In genomic region chr3:16130066-16130465, GRCh38 we compare ENCODE assay signal across 11 cellular contexts. TPM values are rescaled to one million over a fixed set of nuclear protein-coding genes. Genes with fewer than 3 reads are reported as not detected.
DNase-seq lines count a peak whose midpoint lies in the region; ATAC-seq and TF ChIP-seq lines count a peak whose summit lies in the region.
"Had no signal": no experiment of that assay in that cellular context is flagged by ENCODE, and none has a peak within 500 bp of the region (broad histone marks: within the 10 kb centered on the region; RNA-seq: fewer than 3 reads in every experiment).

No MANE protein-coding gene starts in this region.

- peaks cover 77% of the 10 kb centered on the region for H3K4me1 ChIP-seq in adipocyte (ENCODE audit: control insufficient read depth, insufficient read depth, low read length)
- H3K4me1 ChIP-seq in gastrocnemius medialis = peaks cover 47 to 56% of the 10 kb centered on the region in 2 donors
- no peaks in the 10 kb centered on the region for H3K4me1 ChIP-seq in A673 (ENCODE audit: insufficient read depth, low read length, poor library complexity, severe bottlenecking)
- H3K4me1 ChIP-seq: pancreas had no signal

- intact Hi-C loops in gastrocnemius medialis (cut with DNase I; ENCODE audit: low total_unique reads) = loop anchor here (5.0 kb wide), 1 partner anchor 68 kb away; no protein-coding TSS in a partner anchor
- intact Hi-C loops in A673 (cut with micrococcal nuclease; ENCODE audit: unreplicated experiment) = no loop called here

- H3K9me3 ChIP-seq in adipocyte (ENCODE audit: control insufficient read depth, low read length) (peaks cover 6% of the 10 kb centered on the region), gastrocnemius medialis (no peaks in the 10 kb centered on the region), A673 (ENCODE audit: low read depth, low read length, poor library complexity, severe bottlenecking) (no peaks in the 10 kb centered on the region)
- H3K9me3 ChIP-seq: pancreas had no signal

- no TSS peak for BruUV-seq in A673 (replicated peaks; lab: Mats Ljungman, UMichigan)

- H3K27me3 ChIP-seq in adipocyte (replicated peaks; ENCODE audit: control insufficient read depth, insufficient read depth, low read length) (no peaks in the 10 kb centered on the region), gastrocnemius medialis (no peaks in the 10 kb centered on the region), A673 (replicated peaks; ENCODE audit: insufficient read depth, low read depth, low read length, poor library complexity) (no peaks in the 10 kb centered on the region)
- H3K27me3 ChIP-seq: pancreas had no signal

- POLR2A ChIA-PET in A673 (lab: Charles Lee; ENCODE audit: low non-redundant PET) = no interaction called here

- no peak for TF ChIP-seq POLR2A in gastrocnemius medialis (IDR thresholded peaks at IDR 0.05)

- H3K27ac ChIP-seq in gastrocnemius medialis = peak overlapping the region; percentile 27 to 64 (median 46)
- H3K27ac ChIP-seq in A673 (ENCODE audit: low read depth, low read length, poor library complexity, severe bottlenecking) = no peak overlapping the region
- H3K27ac ChIP-seq: pancreas had no signal

- DNase-seq in EH (ENCODE audit: low read depth) = peak; percentile 97
- DNase-seq in adipocyte (ENCODE audit: low read depth) = peak; percentile 75
- DNase-seq in fibroblast of villous mesenchyme (ENCODE audit: low read depth) = peak; percentile 74
- no peak for DNase-seq in gastrocnemius medialis
- no peak for DNase-seq in mucosa of gallbladder (ENCODE audit: low spot score)
- no peak for DNase-seq in COR-L47 (lab: John Stamatoyannopoulos, UW)
- DNase-seq in A673 (ENCODE audit: low spot score) = no peak
- DNase-seq: pancreas; stimulated activated CD4-positive, alpha-beta T cell treated with anti-CD3 and anti-CD28 coated beads, Interleukin-4, amount 100 ng/mL, for 24 hours had no signal

- CTCF ChIA-PET in A673 (lab: Charles Lee) = no interaction called here

- in situ Hi-C loops in gastrocnemius medialis (cut with MboI; ENCODE audit: low sequenced_read_pairs in 4 of 4) = loop anchor here in 1 of 4 donors (10.0 kb wide), 1 partner anchor 75 kb away; no protein-coding TSS in a partner anchor

- H3K4me3 ChIP-seq in adipocyte (ENCODE audit: low read length) = peak overlapping the region; percentile 2
- H3K4me3 ChIP-seq in fibroblast of villous mesenchyme (ENCODE audit: low read depth, low read length) = no peak overlapping the region
- no peak overlapping the region for H3K4me3 ChIP-seq in gastrocnemius medialis
- H3K4me3 ChIP-seq in A673 (ENCODE audit: low read depth, low read length, poor library complexity, severe bottlenecking) = no peak overlapping the region
- H3K4me3 ChIP-seq: pancreas had no signal

- H3K36me3 ChIP-seq in adipocyte (ENCODE audit: control insufficient read depth, insufficient read depth, low read length, severe bottlenecking) = no peaks in the 10 kb centered on the region
- H3K36me3 ChIP-seq in gastrocnemius medialis = no peaks in the 10 kb centered on the region
- H3K36me3 ChIP-seq in A673 (ENCODE audit: insufficient read depth, low read length, poor library complexity, severe bottlenecking) = no peaks in the 10 kb centered on the region
- H3K36me3 ChIP-seq: pancreas had no signal

- ATAC-seq in gastrocnemius medialis (peak; percentile 35 to 42), GM18867 (IDR thresholded peaks at IDR 0.05; ENCODE audit: unreplicated experiment) (no peak)
- ATAC-seq: Panc1 had no signal

- TF ChIP-seq CTCF in fibroblast of villous mesenchyme (IDR thresholded peaks at IDR 0.05; ENCODE audit: insufficient read depth, low read depth, low read length) = no peak
- no peak for TF ChIP-seq CTCF in gastrocnemius medialis (IDR thresholded peaks at IDR 0.05 in 4 of 5, conservative IDR thresholded peaks at IDR 0.05 in 1 of 5)
- no peak for TF ChIP-seq CTCF in A673 (conservative IDR thresholded peaks at IDR 0.05; ENCODE audit: low read depth, low read length)

- H3K9ac ChIP-seq in adipocyte (ENCODE audit: low read length) = peak overlapping the region; percentile 83

RNA-seq across cellular contexts. Expression of gene GALNT15, which starts 44.4 kb away (rescaled TPM):
- total RNA-seq in fibroblast of villous mesenchyme (4.7 and 8.4 TPM in 2 replicates), gastrocnemius medialis (10 to 100 TPM; 57.6 to 94.0 (median 79.6) TPM), mucosa of gallbladder (3.9 TPM), A673 (2021) (not detected in 2 replicates)

Comparison
In these comparisons a context has a peak if more than half of its experiments do, and no peak if none do; other contexts are left out.
1. DNase-seq: peak in EH (single experiment), adipocyte (single experiment) and fibroblast of villous mesenchyme (single experiment); none in gastrocnemius medialis (0 of 2), mucosa of gallbladder (single experiment), COR-L47 (single experiment) and A673 (single experiment).